Comparison of ENCODE assay signal across 8 cellular contexts in genomic region chr10:102815790-102816549, GRCh38. TPM values are rescaled to one million over a fixed set of nuclear protein-coding genes. Genes with fewer than 3 reads are reported as not detected.
A peak's percentile ranks its signal among the peaks of the same experiment; 100 is the strongest.
DNase-seq lines count a peak whose midpoint lies in the region; ATAC-seq and TF ChIP-seq lines count a peak whose summit lies in the region.

No MANE protein-coding gene starts in this region.

- intact Hi-C loops in left lung (cut with DNase I) = loop anchor here in 1 of 2 donors (10.0 kb wide), 1 partner anchor 61 kb away; no protein-coding TSS in a partner anchor

- H3K27me3 ChIP-seq in HUES48 (ENCODE audit: control insufficient read depth, insufficient read depth, low read length) (no peaks in the 10 kb centered on the region), left lung (no peaks in the 10 kb centered on the region), stomach smooth muscle (ENCODE audit: control insufficient read depth in 1 of 2, insufficient read depth in 2 of 2, low read length in 2 of 2) (no peaks in the 10 kb centered on the region)

- peak; percentile 75 for DNase-seq in brain pericyte (ENCODE audit: low read depth, low spot score)
- DNase-seq in left lung = peak in 1 of 2 donors; percentile 78
- DNase-seq in NCI-H524 (lab: John Stamatoyannopoulos, UW) = no peak
- no peak for DNase-seq in NCI-H82 treated with DMSO at 0.1 percent for 48 hours (lab: John Stamatoyannopoulos, UW; ENCODE audit: unreplicated experiment)

- H3K27ac ChIP-seq in HUES48 (ENCODE audit: low read depth, low read length) (peak overlapping the region; percentile 32), left lung (peak overlapping the region; percentile 92 to 93), stomach smooth muscle (ENCODE audit: low read length) (peak overlapping the region; percentile 95)

- H3K9ac ChIP-seq in HUES48 (ENCODE audit: low read depth, low read length) = peak overlapping the region; percentile 6; the same call in 1 of the 2 replicates
- H3K9ac ChIP-seq in stomach smooth muscle (ENCODE audit: low read length in 2 of 2) = peak overlapping the region; percentile 60 to 78

- no peak for TF ChIP-seq CTCF in left lung (IDR thresholded peaks at IDR 0.05)

- peaks cover 14% of the 10 kb centered on the region for H3K4me1 ChIP-seq in HUES48 (ENCODE audit: control insufficient read depth, insufficient read depth, low read length)
- H3K4me1 ChIP-seq in left lung = peaks cover 24 to 76% of the 10 kb centered on the region in 2 donors
- peaks cover 25% of the 10 kb centered on the region for H3K4me1 ChIP-seq in stomach smooth muscle (ENCODE audit: control insufficient read depth, insufficient read depth, low read length)

- H3K36me3 ChIP-seq in HUES48 (ENCODE audit: control insufficient read depth, insufficient read depth, low read length) (peaks cover 21% of the 10 kb centered on the region), left lung (peaks cover 0 to 42% of the 10 kb centered on the region in 2 donors), stomach smooth muscle (ENCODE audit: control insufficient read depth in 2 of 2, insufficient read depth in 2 of 2, low read length in 2 of 2) (peaks cover 26 to 35% of the 10 kb centered on the region in 2 donors)

- H3K9me3 ChIP-seq in HUES48 (ENCODE audit: control insufficient read depth, insufficient read depth, low read length) (no peaks in the 10 kb centered on the region), left lung (no peaks in the 10 kb centered on the region), stomach smooth muscle (ENCODE audit: control insufficient read depth in 2 of 2, low read length in 2 of 2) (no peaks in the 10 kb centered on the region)

- H3K4me3 ChIP-seq in HUES48 (ENCODE audit: low read depth, low read length) = no peak overlapping the region
- H3K4me3 ChIP-seq in left lung = no peak overlapping the region
- peak overlapping the region in 1 of 2 donors; percentile 55 for H3K4me3 ChIP-seq in stomach smooth muscle (ENCODE audit: low read length in 2 of 2)

- ATAC-seq in left lung (peak; percentile 69), GM19328 (IDR thresholded peaks at IDR 0.05; ENCODE audit: unreplicated experiment) (no peak), GM18858 (IDR thresholded peaks at IDR 0.05; ENCODE audit: unreplicated experiment) (no peak)

RNA-seq across cellular contexts. Expression of gene CYP17A1, which starts 21.2 kb away (rescaled TPM):
- total RNA-seq in left lung = under 1 TPM; 0.52 to 0.58 TPM

RNA-seq across cellular contexts. Expression of gene BORCS7, which starts 38.1 kb away (rescaled TPM):
- 10 to 100 TPM; 15.6 to 24.6 TPM for total RNA-seq in left lung

RNA-seq across cellular contexts. Expression of gene AS3MT, which starts 53.3 kb away (rescaled TPM):
- total RNA-seq in left lung = 1 to 10 TPM; 1.5 to 4.7 TPM

Comparison
In these comparisons a context has a peak if more than half of its experiments do, and no peak if none do; other contexts are left out.
1. H3K27ac ChIP-seq: peak in every context shown above with its lines; median percentile 95 in stomach smooth muscle; 92 in left lung; 32 in HUES48.